In the genomic region with DNA sequence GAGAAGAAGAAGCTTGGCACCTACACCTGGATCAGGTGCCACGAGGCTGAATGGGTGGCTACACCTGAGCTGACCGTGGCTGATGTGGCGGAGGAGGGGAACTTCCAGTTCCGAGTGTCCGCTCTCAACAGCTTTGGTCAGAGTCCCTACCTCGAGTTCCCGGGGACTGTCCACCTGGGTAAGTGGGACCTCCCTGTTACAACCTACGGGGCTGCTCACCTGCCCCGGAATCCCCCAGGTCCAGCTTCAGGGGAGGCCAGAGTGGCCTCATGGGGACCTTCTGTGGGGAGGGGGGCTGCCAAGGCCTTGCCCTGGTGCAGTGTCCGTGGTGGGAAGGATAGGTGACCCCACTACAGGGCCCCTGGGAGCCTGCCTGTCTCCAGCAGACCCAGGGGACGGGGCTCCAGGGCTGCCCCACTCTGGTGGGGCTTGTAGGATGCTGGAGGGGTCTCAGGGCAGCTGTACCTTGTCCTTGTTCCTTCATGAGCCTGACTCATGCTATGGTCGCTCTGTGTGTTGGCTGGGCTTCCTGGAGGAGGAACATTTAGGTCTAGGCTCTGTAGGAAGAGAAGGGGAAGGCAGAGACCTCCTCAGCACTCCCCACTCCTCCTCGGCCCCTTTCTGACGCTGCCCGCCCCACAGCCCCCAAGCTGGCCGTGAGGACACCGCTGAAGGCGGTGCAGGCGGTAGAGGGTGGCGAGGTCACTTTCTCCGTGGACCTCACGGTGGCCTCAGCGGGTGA, we compare ENCODE assay signal across 22 cellular contexts. TPM values are rescaled to one million over a fixed set of nuclear protein-coding genes. Genes with fewer than 3 reads are reported as not detected.
DNase-seq lines count a peak whose midpoint lies in the region; ATAC-seq and TF ChIP-seq lines count a peak whose summit lies in the region.
"Had no signal": no experiment of that assay in that cellular context is flagged by ENCODE, and none has a peak within 500 bp of the region (broad histone marks: within the 10 kb centered on the region; RNA-seq: fewer than 3 reads in every experiment).

No MANE protein-coding gene starts in this region.

- H3K4me1 Mint-ChIP-seq in T-helper 2 cell treated with Interferon-gamma antibody and Interleukin-4, amounts not matched to agents 5 μg/mL and 100 μg/mL, for 36 hours (ENCODE audit: low read depth): no peaks in the 10 kb centered on the region
- 0 out of 3 replicates have a peak, but pooled peaks cover 3% of the 10 kb centered on the region for H3K4me1 Mint-ChIP-seq in GM23338
- H3K4me1 Mint-ChIP-seq in chondrocyte (ENCODE audit: low read depth): no peaks in the 10 kb centered on the region

- no peaks in the 10 kb centered on the region for H3K9me2 ChIP-seq in GM23338 (ENCODE audit: insufficient read depth)

- H2AFZ ChIP-seq in GM23338 (no peak overlapping the region), osteoblast (ENCODE audit: low read length) (no peak overlapping the region)

- no peak for DNase-seq in T-helper 2 cell treated with Interferon-gamma antibody and Interleukin-4, amounts not matched to agents 5 μg/mL and 100 μg/mL, for 36 hours (ENCODE audit: low spot score)
- DNase-seq in T-helper 2 cell: no peak
- DNase-seq in GM23338 (ENCODE audit: low spot score): no peak
- DNase-seq in chondrocyte (ENCODE audit: low spot score): no peak
- DNase-seq in osteoblast (ENCODE audit: insufficient read length, low spot score, missing footprints): peak; percentile 81
- no peak for DNase-seq in glomerular visceral epithelial cell (ENCODE audit: extremely low spot score)
- DNase-seq: 8988T; activated gamma-delta T cell; foreskin melanocyte; HFFc6; NCI-H1105; NCI-H2107; NCI-H524; spleen; stimulated activated CD8-positive, alpha-beta memory T cell treated with anti-CD3 and anti-CD28 coated beads, Interleukin-4, amount 100 ng/mL, for 48 hours; T-helper 9 cell; testis had no signal

- H4K20me1 ChIP-seq in GM23338 (replicated peaks; ENCODE audit: insufficient read depth) (peaks cover 8% of the 10 kb centered on the region), osteoblast (ENCODE audit: insufficient read depth, low read length) (no peaks in the 10 kb centered on the region)

- peak overlapping the region; percentile 36 for H3K4me3 Mint-ChIP-seq in T-helper 2 cell treated with Interferon-gamma antibody and Interleukin-4, amounts not matched to agents 5 μg/mL and 100 μg/mL, for 36 hours
- H3K4me3 Mint-ChIP-seq in GM23338: peak overlapping the region; percentile 89
- H3K4me3 Mint-ChIP-seq in chondrocyte (ENCODE audit: unreplicated experiment): peak overlapping the region; percentile 6
- H3K4me3 Mint-ChIP-seq: HFFc6 had no signal

- H3K4me2 ChIP-seq in GM23338 (no peak overlapping the region), osteoblast (ENCODE audit: insufficient read depth, low read length) (no peak overlapping the region)

- H3K4me1 ChIP-seq in GM23338 (ENCODE audit: insufficient read depth): no peaks in the 10 kb centered on the region
- no peaks in the 10 kb centered on the region for H3K4me1 ChIP-seq in osteoblast (ENCODE audit: insufficient read depth, low read length)
- H3K4me1 ChIP-seq: testis had no signal

- H3K4me3 ChIP-seq in GM23338 (no peak overlapping the region), osteoblast (ENCODE audit: insufficient read depth, low read length) (no peak overlapping the region)
- H3K4me3 ChIP-seq: testis had no signal

- H3K79me2 ChIP-seq in GM23338 (replicated peaks; ENCODE audit: insufficient read depth) (no peaks in the 10 kb centered on the region), osteoblast (ENCODE audit: insufficient read depth, low read length) (no peaks in the 10 kb centered on the region)

- ATAC-seq in GM23338: no peak
- ATAC-seq in HG02798 (IDR thresholded peaks at IDR 0.05; ENCODE audit: poor library complexity, unreplicated experiment): no peak
- no peak for ATAC-seq in HG02642 (IDR thresholded peaks at IDR 0.05; ENCODE audit: poor library complexity, unreplicated experiment)
- ATAC-seq: activated CD4-positive, CD25-positive, alpha-beta regulatory T cell treated with anti-CD3 and anti-CD28 coated beads, Interleukin-2, amount 50 U/mL, for 24 hours had no signal

- peaks cover 2% of the 10 kb centered on the region for H3K36me3 Mint-ChIP-seq in T-helper 2 cell treated with Interferon-gamma antibody and Interleukin-4, amounts not matched to agents 5 μg/mL and 100 μg/mL, for 36 hours (ENCODE audit: low read depth)
- H3K36me3 Mint-ChIP-seq in GM23338 (ENCODE audit: low read depth) (peaks cover 31% of the 10 kb centered on the region), chondrocyte (ENCODE audit: low read depth) (peaks cover 3% of the 10 kb centered on the region)

- H3K9me3 ChIP-seq in osteoblast (ENCODE audit: low read depth, low read length): no peaks in the 10 kb centered on the region
- H3K9me3 ChIP-seq: ascending aorta, spleen, testis had no signal

- no peak overlapping the region for H3K27ac Mint-ChIP-seq in T-helper 2 cell treated with Interferon-gamma antibody and Interleukin-4, amounts not matched to agents 5 μg/mL and 100 μg/mL, for 36 hours
- H3K27ac Mint-ChIP-seq in GM23338: no peak overlapping the region
- no peak overlapping the region for H3K27ac Mint-ChIP-seq in chondrocyte (ENCODE audit: unreplicated experiment)
- H3K27ac Mint-ChIP-seq: HFFc6 had no signal

- no peaks in the 10 kb centered on the region for H3K27me3 Mint-ChIP-seq in T-helper 2 cell treated with Interferon-gamma antibody and Interleukin-4, amounts not matched to agents 5 μg/mL and 100 μg/mL, for 36 hours (ENCODE audit: low read depth)
- peaks cover 15% of the 10 kb centered on the region for H3K27me3 Mint-ChIP-seq in GM23338 (ENCODE audit: insufficient read depth, low read depth, poor library complexity)
- no peaks in the 10 kb centered on the region for H3K27me3 Mint-ChIP-seq in chondrocyte (ENCODE audit: low read depth)

- H3F3A ChIP-seq in GM23338 (replicated peaks; ENCODE audit: low read depth): no peaks in the 10 kb centered on the region

- TF ChIP-seq CTCF in GM23338 (conservative IDR thresholded peaks at IDR 0.05; ENCODE audit: low read depth in 2 of 2) (no peak), chondrocyte (IDR thresholded peaks at IDR 0.05) (no peak), osteoblast (IDR thresholded peaks at IDR 0.05; ENCODE audit: extremely low read depth, low read depth, low read length) (no peak)

- H3K36me3 ChIP-seq in GM23338 (ENCODE audit: insufficient read depth) (0 out of 2 replicates have a peak, but pooled peaks cover 7% of the 10 kb centered on the region), osteoblast (ENCODE audit: insufficient read depth, low read length) (no peaks in the 10 kb centered on the region)
- H3K36me3 ChIP-seq: ascending aorta had no signal

- H3K27me3 ChIP-seq in GM23338 (ENCODE audit: insufficient read depth) (peaks cover 18% of the 10 kb centered on the region), osteoblast (ENCODE audit: insufficient read depth, low read length) (peaks cover 3% of the 10 kb centered on the region)
- H3K27me3 ChIP-seq: ascending aorta, testis had no signal

- H3K27ac ChIP-seq in GM23338 (ENCODE audit: low read depth) (no peak overlapping the region), osteoblast (ENCODE audit: low read depth, low read length) (no peak overlapping the region)
- H3K27ac ChIP-seq: ascending aorta, C4-2B, spleen, testis had no signal

- no peaks in the 10 kb centered on the region for H3K9me3 Mint-ChIP-seq in T-helper 2 cell treated with Interferon-gamma antibody and Interleukin-4, amounts not matched to agents 5 μg/mL and 100 μg/mL, for 36 hours
- H3K9me3 Mint-ChIP-seq in GM23338: peaks cover 3% of the 10 kb centered on the region; the same call in 1 of the 3 replicates
- no peaks in the 10 kb centered on the region for H3K9me3 Mint-ChIP-seq in chondrocyte (ENCODE audit: low read depth)
- H3K9me3 Mint-ChIP-seq: HFFc6 had no signal

RNA-seq across cellular contexts. Expression of a gene that starts 7.2 kb away (rescaled TPM):
- 21.5 and 38.5 TPM in 2 replicates for total RNA-seq in GM23338 (2014; rRNA removed; shearing (Covaris generic))
- 8.4 and 9.6 TPM in 2 replicates for polyA plus RNA-seq in GM23338 (2016; fragmentation: Nextera tagmentation; extraction: Ambion mirVana)
- total RNA-seq in chondrocyte: 6.3 to 11.4 TPM (median 10.2 TPM) in 3 replicates
- total RNA-seq in osteoblast: 2.9 and 3.2 TPM in 2 replicates

RNA-seq across cellular contexts. Expression of a gene that starts 49.5 kb away (rescaled TPM):
- total RNA-seq in GM23338 (2014; rRNA removed; shearing (Covaris generic)): 7.3 and 10.3 TPM in 2 replicates
- 1.1 TPM in 2 replicates for polyA plus RNA-seq in GM23338 (2016; fragmentation: Nextera tagmentation; extraction: Ambion mirVana)
- total RNA-seq in chondrocyte (5.2 to 7.7 TPM (median 5.9 TPM) in 3 replicates), osteoblast (4.4 and 4.7 TPM in 2 replicates)

Comparison
In these comparisons a context has a peak if more than half of its experiments do, and no peak if none do; other contexts are left out.
1. H3K4me3 Mint-ChIP-seq: peak in every context shown above with its lines; median percentile 89 in GM23338; 36 in T-helper 2 cell treated with Interferon-gamma antibody and Interleukin-4, amounts not matched to agents 5 μg/mL and 100 μg/mL, for 36 hours; 6 in chondrocyte.